Comparison of ENCODE assay signal across 28 cellular contexts in genomic region chr5:79753087-79753486, GRCh38.
DNase-seq lines count a peak whose midpoint lies in the region; ATAC-seq, FAIRE-seq and TF ChIP-seq lines count a peak whose summit lies in the region.
"Had no signal": no experiment of that assay in that cellular context is flagged by ENCODE, and none has a peak within 500 bp of the region (broad histone marks: within the 10 kb centered on the region; RNA-seq: fewer than 3 reads in every experiment).

No MANE protein-coding gene starts in this region.

- no peaks in the 10 kb centered on the region for H3K79me2 ChIP-seq in HepG2 (ENCODE audit: insufficient read depth, low read length)

- POLR2A ChIA-PET in HepG2 (lab: Yijun Ruan, JAX) = no interaction called here

- H3K27ac ChIP-seq in right lobe of liver (peak overlapping the region in 2 of 3 donors; percentile 89), HepG2 (ENCODE audit: extremely low read length, insufficient read depth, low read length) (no peak overlapping the region)
- H3K27ac ChIP-seq: 22Rv1, A549, BLaER1 had no signal

- H3K4me1 Mint-ChIP-seq in mesothelial cell of epicardium = peaks cover 2% of the 10 kb centered on the region
- H3K4me1 Mint-ChIP-seq: CD14-positive monocyte had no signal

- intact Hi-C loops in right lobe of liver (cut with DNase I) (no loop called here), HepG2 (cut with micrococcal nuclease; ENCODE audit: unreplicated experiment) (no loop called here)

- TF ChIP-seq RAD21 in HepG2 (CRISPR knock-in tag; IDR thresholded peaks at IDR 0.05) = no peak

- no peak overlapping the region for H3K27ac Mint-ChIP-seq in mesothelial cell of epicardium
- H3K27ac Mint-ChIP-seq: CD14-positive monocyte; CD4-positive, alpha-beta memory T cell; CD4-positive, CD25-positive, alpha-beta regulatory T cell had no signal

- 67% methylated on average over 1 of the region's 1 CpG for WGBS in right lobe of liver (ENCODE audit: insufficient coverage, low coverage, low lambda C conversion rate, missing lambda C conversion rate)
- WGBS in HepG2 (ENCODE audit: low lambda C conversion rate) = 96% methylated on average over 1 of the region's 1 CpG

- no peak overlapping the region for H3K9ac ChIP-seq in HepG2 (ENCODE audit: insufficient read depth, low read depth, low read length)
- H3K9ac ChIP-seq: BLaER1 had no signal

- H3K36me3 ChIP-seq in right lobe of liver (no peaks in the 10 kb centered on the region), HepG2 (replicated peaks in 1 of 2; ENCODE audit: control insufficient read depth in 1 of 2, insufficient read depth in 2 of 2, low read length in 2 of 2) (no peaks in the 10 kb centered on the region)
- H3K36me3 ChIP-seq: BE2C, BLaER1 had no signal

- H3K4me3 ChIP-seq in right lobe of liver (no peak overlapping the region), HepG2 (replicated peaks in 1 of 3; ENCODE audit: insufficient read depth in 1 of 3, low read depth in 2 of 3, low read length in 3 of 3) (no peak overlapping the region)
- H3K4me3 ChIP-seq: A549, BLaER1, GM12878 had no signal

- no peak for FAIRE-seq in HepG2 (lab: Jason Lieb, UNC)
- FAIRE-seq: A549, GM12878, GM12892, GM18507 had no signal

- no peak overlapping the region for H2AFZ ChIP-seq in HepG2 (ENCODE audit: low read length)

- H3K9me3 Mint-ChIP-seq in mesothelial cell of epicardium = no peaks in the 10 kb centered on the region
- H3K9me3 Mint-ChIP-seq: CD4-positive, alpha-beta memory T cell; CD4-positive, CD25-positive, alpha-beta regulatory T cell; CD8-positive, alpha-beta memory T cell had no signal

- H3K9me3 ChIP-seq in right lobe of liver (no peaks in the 10 kb centered on the region), HepG2 (ENCODE audit: low read length) (no peaks in the 10 kb centered on the region)
- H3K9me3 ChIP-seq: A549, BE2C, BLaER1 had no signal

- no peaks in the 10 kb centered on the region for H3K27me3 ChIP-seq in right lobe of liver
- H3K27me3 ChIP-seq in HepG2 (ENCODE audit: control insufficient read depth in 1 of 2, insufficient read depth in 2 of 2, low read length in 2 of 2) = peaks cover 0 to 1% of the 10 kb centered on the region in 2 experiments; a peak in 1 of 5 replicates
- H3K27me3 ChIP-seq: BLaER1 had no signal

- DNase-seq in right lobe of liver (no peak), HepG2 (ENCODE audit: low spot score) (no peak), inferior parietal cortex (ENCODE audit: extremely low spot score) (peak; percentile 31), superior temporal gyrus (ENCODE audit: extremely low spot score) (peak; percentile 56), mesothelial cell of epicardium (ENCODE audit: low spot score in 2 of 2, unreplicated experiment in 2 of 2) (no peak)
- no peak for DNase-seq in activated CD4-positive, CD25-positive, alpha-beta regulatory T cell (lab: John Stamatoyannopoulos, UW)
- DNase-seq: AML-193; BE2C; C1 segment of cervical spinal cord; CD4-positive, alpha-beta memory T cell; CD4-positive, CD25-positive, alpha-beta regulatory T cell; CD8-positive, alpha-beta memory T cell; COR-L47; DMS 273 treated with DMSO at 0.1 percent for 48 hours; DMS153; DMS53; DMS79; DND-41; EL; GDM1 had no signal

- H3K4me2 ChIP-seq in HepG2 (ENCODE audit: low read depth, low read length) = no peak overlapping the region
- H3K4me2 ChIP-seq: A549, BLaER1 had no signal

- H4K20me1 ChIP-seq in HepG2 (ENCODE audit: insufficient read depth, low read length) = no peaks in the 10 kb centered on the region
- H4K20me1 ChIP-seq: BLaER1 had no signal

- peaks cover 3% of the 10 kb centered on the region for H3K36me3 Mint-ChIP-seq in mesothelial cell of epicardium
- H3K36me3 Mint-ChIP-seq: CD14-positive monocyte; CD4-positive, alpha-beta memory T cell; CD4-positive, CD25-positive, alpha-beta regulatory T cell had no signal

- no peak for TF ChIP-seq CTCF in right lobe of liver (IDR thresholded peaks at IDR 0.05)
- no peak for TF ChIP-seq CTCF in HepG2 (CRISPR knock-in tag; IDR thresholded peaks at IDR 0.05)
- no peak for TF ChIP-seq CTCF in mesothelial cell of epicardium (IDR thresholded peaks at IDR 0.05; ENCODE audit: unreplicated experiment)

- in situ Hi-C loops in HepG2 (cut with HindIII; ENCODE audit: extremely low pct_ligation_motif_present, low pct_unique_long_range_greater_than_20kb) = no loop called here

- no TSS peak for BruUV-seq in HepG2 (replicated peaks; lab: Mats Ljungman, UMichigan)

- TF ChIP-seq POLR2A in right lobe of liver (IDR thresholded peaks at IDR 0.05) (no peak), HepG2 (IDR thresholded peaks at IDR 0.05; ENCODE audit: insufficient read depth in 1 of 2, low read depth in 2 of 2, low read length in 2 of 2) (no peak)

- no peak for TF ChIP-seq EP300 in HepG2 (IDR thresholded peaks at IDR 0.05; ENCODE audit: low read depth in 2 of 2, low read length in 2 of 2)
- TF ChIP-seq EP300 in HepG2 (CRISPR knock-in tag; IDR thresholded peaks at IDR 0.05; ENCODE audit: borderline replicate concordance) = no peak

- H3K4me1 ChIP-seq in right lobe of liver (peaks cover 0 to 54% (median 21%) of the 10 kb centered on the region in 4 donors), HepG2 (ENCODE audit: insufficient read depth, low read length) (peaks cover 41% of the 10 kb centered on the region)
- H3K4me1 ChIP-seq: A549, BE2C had no signal

- ATAC-seq in right lobe of liver (no peak), HepG2 (no peak), HG02870 (IDR thresholded peaks at IDR 0.05; ENCODE audit: unreplicated experiment) (no peak)
- ATAC-seq: A549, GM12878 had no signal

- peaks cover 4% of the 10 kb centered on the region for H3K27me3 Mint-ChIP-seq in mesothelial cell of epicardium (ENCODE audit: low read depth)

- no peak overlapping the region for H3K4me3 Mint-ChIP-seq in mesothelial cell of epicardium
- H3K4me3 Mint-ChIP-seq: CD14-positive monocyte; CD4-positive, alpha-beta memory T cell; CD4-positive, CD25-positive, alpha-beta regulatory T cell; CD8-positive, alpha-beta memory T cell had no signal

- CTCF ChIA-PET in HepG2 (lab: Yijun Ruan, JAX; ENCODE audit: low intra/inter-chr PET ratio, low total read pairs) = no interaction called here

TF ChIP-seq in HepG2, 621 proteins besides CTCF, POLR2A, EP300 and RAD21 (continues in another document):
- TF ChIP-seq STAT5B (CRISPR knock-in tag; IDR thresholded peaks at IDR 0.05) (no peak), SIX4 (CRISPR knock-in tag; IDR thresholded peaks at IDR 0.05) (no peak), BCLAF1 (IDR thresholded peaks at IDR 0.05) (no peak), THAP11 (CRISPR knock-in tag; IDR thresholded peaks at IDR 0.05) (no peak), NFKBIZ (CRISPR knock-in tag; IDR thresholded peaks at IDR 0.05) (no peak), DBP (CRISPR knock-in tag; IDR thresholded peaks at IDR 0.05; ENCODE audit: not compliant biosample characterization) (no peak), MXD3 (CRISPR knock-in tag; IDR thresholded peaks at IDR 0.05) (no peak)

Comparison
In these comparisons a context has a peak if more than half of its experiments do, and no peak if none do; other contexts are left out.
1. DNase-seq: peak in inferior parietal cortex (single experiment) and superior temporal gyrus (single experiment); none in right lobe of liver (0 of 3), HepG2 (single experiment), activated CD4-positive, CD25-positive, alpha-beta regulatory T cell (0 of 4) and mesothelial cell of epicardium (0 of 2).